8 cellular contexts compared by ENCODE assay signal in the genomic region with DNA sequence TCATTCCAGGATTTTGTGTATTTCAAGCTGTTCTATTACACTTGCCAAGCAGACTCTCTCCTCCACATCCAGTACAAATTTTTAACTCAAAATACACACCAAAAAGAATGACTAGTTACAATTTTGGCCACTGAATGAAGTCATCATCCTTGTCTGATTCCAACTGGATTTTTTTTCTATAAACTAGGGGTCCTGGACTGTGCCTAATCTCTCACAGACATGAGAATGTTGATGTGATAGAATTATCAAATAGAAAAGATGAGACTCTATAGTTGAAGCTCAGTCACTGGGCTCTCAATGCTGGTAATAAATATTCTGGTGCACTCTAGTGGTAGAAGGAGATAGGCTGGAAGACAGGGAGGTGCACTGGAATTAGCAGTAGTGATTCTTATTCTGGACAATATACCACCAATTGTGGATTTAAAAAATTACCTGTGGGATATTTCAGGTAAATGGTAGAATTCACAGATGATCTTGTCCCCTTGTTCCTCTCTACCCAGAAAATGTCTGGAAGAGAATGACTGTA.
A peak's percentile ranks its signal among the peaks of the same experiment; 100 is the strongest.
DNase-seq lines count a peak whose midpoint lies in the region; ATAC-seq and TF ChIP-seq lines count a peak whose summit lies in the region.

No MANE protein-coding gene starts in this region.

- H3K9me3 Mint-ChIP-seq in glutamatergic neuron (ENCODE audit: unreplicated experiment) (no peaks in the 10 kb centered on the region), CD14-positive monocyte (no peaks in the 10 kb centered on the region)
- no peaks in the 10 kb centered on the region for H3K9me3 Mint-ChIP-seq in activated naive CD4-positive, alpha-beta T cell treated with anti-CD3 and anti-CD28 coated beads, Interleukin-2, amount 50 U/mL, for 72 hours

- CTCF ChIA-PET in AG04449 (lab: Yijun Ruan, JAX): interaction anchor here (0.7 to 2.7 kb wide), 6 partner anchors 14 to 207 kb away, joined by 3 to 9 read pairs (median 4); no protein-coding TSS in a partner anchor
- CTCF ChIA-PET in OCI-LY7 (lab: Charles Lee; ENCODE audit: unreplicated experiment): no interaction called here

- intact Hi-C loops in OCI-LY7 (cut with micrococcal nuclease; ENCODE audit: unreplicated experiment): no loop called here
- intact Hi-C loops in vagina (cut with DNase I): no loop called here
- intact Hi-C loops in CD14-positive monocyte (cut with micrococcal nuclease): no loop called here

- no peaks in the 10 kb centered on the region for H3K36me3 Mint-ChIP-seq in glutamatergic neuron (ENCODE audit: unreplicated experiment)
- no peaks in the 10 kb centered on the region for H3K36me3 Mint-ChIP-seq in CD14-positive monocyte
- H3K36me3 Mint-ChIP-seq in activated naive CD4-positive, alpha-beta T cell treated with anti-CD3 and anti-CD28 coated beads, Interleukin-2, amount 50 U/mL, for 72 hours: no peaks in the 10 kb centered on the region

- no peak overlapping the region for H2AFZ ChIP-seq in OCI-LY7 (ENCODE audit: low read length)

- no peaks in the 10 kb centered on the region for H3K79me2 ChIP-seq in OCI-LY7 (ENCODE audit: insufficient read depth, low read depth, low read length)

- H3K9me3 ChIP-seq in OCI-LY7 (ENCODE audit: low read length): no peaks in the 10 kb centered on the region
- no peaks in the 10 kb centered on the region for H3K9me3 ChIP-seq in vagina

- no peak for ATAC-seq in GM18511 (IDR thresholded peaks at IDR 0.05; ENCODE audit: unreplicated experiment)
- no peak for ATAC-seq in activated naive CD4-positive, alpha-beta T cell treated with anti-CD3 and anti-CD28 coated beads, Interleukin-2, amount 50 U/mL, for 72 hours

- TF ChIP-seq POLR2A in vagina (IDR thresholded peaks at IDR 0.05): no peak

- H3K27me3 Mint-ChIP-seq in glutamatergic neuron (ENCODE audit: unreplicated experiment) (no peaks in the 10 kb centered on the region), CD14-positive monocyte (ENCODE audit: low read depth in 3 of 3) (peaks cover 0 to 2% (median 0%) of the 10 kb centered on the region in 3 donors)

- DNase-seq in AG04449 (ENCODE audit: low read depth, low spot score): no peak
- DNase-seq in H4 (ENCODE audit: low spot score): peak; percentile 17
- peak; percentile 1 for DNase-seq in OCI-LY7 (ENCODE audit: low spot score)
- no peak for DNase-seq in glutamatergic neuron
- no peak for DNase-seq in vagina (ENCODE audit: extremely low spot score in 2 of 2)
- no peak for DNase-seq in CD14-positive monocyte (ENCODE audit: low spot score)
- DNase-seq in activated naive CD4-positive, alpha-beta T cell treated with anti-CD3 and anti-CD28 coated beads, Interleukin-2, amount 50 U/mL, for 72 hours (ENCODE audit: low spot score in 2 of 2): no peak

- POLR2A ChIA-PET in AG04449 (lab: Yijun Ruan, JAX) (no interaction called here), OCI-LY7 (lab: Charles Lee) (interaction anchor here (0.5 to 1.1 kb wide), 3 partner anchors 11 to 242 kb away, joined by 3 to 5 read pairs (median 3); no protein-coding TSS in a partner anchor)

- H3K4me3 Mint-ChIP-seq in glutamatergic neuron (ENCODE audit: unreplicated experiment) (no peak overlapping the region), CD14-positive monocyte (no peak overlapping the region)

- H3K4me2 ChIP-seq in OCI-LY7 (ENCODE audit: low read length): no peak overlapping the region

- no peaks in the 10 kb centered on the region for H3K4me1 ChIP-seq in OCI-LY7 (ENCODE audit: insufficient read depth, low read length, poor library complexity, severe bottlenecking)
- no peaks in the 10 kb centered on the region for H3K4me1 ChIP-seq in vagina

- H3K27ac Mint-ChIP-seq in glutamatergic neuron (ENCODE audit: unreplicated experiment): no peak overlapping the region
- no peak overlapping the region for H3K27ac Mint-ChIP-seq in CD14-positive monocyte
- no peak overlapping the region for H3K27ac Mint-ChIP-seq in activated naive CD4-positive, alpha-beta T cell treated with anti-CD3 and anti-CD28 coated beads, Interleukin-2, amount 50 U/mL, for 72 hours

- H3K27ac ChIP-seq in OCI-LY7 (ENCODE audit: low read depth, low read length, poor library complexity, severe bottlenecking) (no peak overlapping the region), vagina (no peak overlapping the region)

- no peaks in the 10 kb centered on the region for H4K20me1 ChIP-seq in OCI-LY7 (ENCODE audit: insufficient read depth, low read length)

- H3K4me3 ChIP-seq in AG04449 (ENCODE audit: low read depth, low read length) (no peak overlapping the region), OCI-LY7 (ENCODE audit: low read depth, low read length, poor library complexity, severe bottlenecking) (no peak overlapping the region), vagina (no peak overlapping the region)

- no peaks in the 10 kb centered on the region for H3K9me2 ChIP-seq in OCI-LY7 (ENCODE audit: insufficient read depth, low read length)

- H3K36me3 ChIP-seq in OCI-LY7 (ENCODE audit: insufficient read depth, low read length): no peaks in the 10 kb centered on the region
- no peaks in the 10 kb centered on the region for H3K36me3 ChIP-seq in vagina

- BruUV-seq in OCI-LY7 (replicated peaks; lab: Mats Ljungman, UMichigan): no TSS peak

- TF ChIP-seq CTCF in AG04449 (IDR thresholded peaks at IDR 0.05; ENCODE audit: insufficient read depth, low read length, missing control alignments) (peak; percentile 6), OCI-LY7 (conservative IDR thresholded peaks at IDR 0.05; ENCODE audit: low read length) (peak; percentile 50), glutamatergic neuron (IDR thresholded peaks at IDR 0.05; ENCODE audit: partially characterized antibody, unreplicated experiment) (peak; percentile 35), vagina (IDR thresholded peaks at IDR 0.05) (no peak), CD14-positive monocyte (IDR thresholded peaks at IDR 0.05) (no peak)

- no peaks in the 10 kb centered on the region for H3K27me3 ChIP-seq in vagina

- H3K4me1 Mint-ChIP-seq in glutamatergic neuron (ENCODE audit: low read depth, unreplicated experiment) (peaks cover 7% of the 10 kb centered on the region), CD14-positive monocyte (no peaks in the 10 kb centered on the region)

Comparison
In these comparisons a context has a peak if more than half of its experiments do, and no peak if none do; other contexts are left out.
1. DNase-seq: peak in H4 (single experiment) and OCI-LY7 (single experiment); none in AG04449 (single experiment), glutamatergic neuron (single experiment), vagina (0 of 2), CD14-positive monocyte (single experiment) and activated naive CD4-positive, alpha-beta T cell treated with anti-CD3 and anti-CD28 coated beads, Interleukin-2, amount 50 U/mL, for 72 hours (0 of 2).
2. CTCF ChIP-seq: peak in AG04449 (single experiment), OCI-LY7 (single experiment) and glutamatergic neuron (single experiment); none in vagina (0 of 3) and CD14-positive monocyte (single experiment).